ENCODE assay signal across 14 cellular contexts in genomic region chr20:10922941-10923340, GRCh38.
DNase-seq lines count a peak whose midpoint lies in the region; ATAC-seq and TF ChIP-seq lines count a peak whose summit lies in the region.
"Had no signal": no experiment of that assay in that cellular context is flagged by ENCODE, and none has a peak within 500 bp of the region (broad histone marks: within the 10 kb centered on the region; RNA-seq: fewer than 3 reads in every experiment).

No MANE protein-coding gene starts in this region.

- no peak overlapping the region for H3K4me3 ChIP-seq in psoas muscle
- H3K4me3 ChIP-seq in BE2C (ENCODE audit: low read depth, low read length) = no peak overlapping the region
- H3K4me3 ChIP-seq: gastroesophageal sphincter had no signal

- H3K36me3 ChIP-seq in psoas muscle (ENCODE audit: insufficient read depth in 1 of 2, low read depth in 1 of 2) (no peaks in the 10 kb centered on the region), BE2C (no peaks in the 10 kb centered on the region)
- H3K36me3 ChIP-seq: gastroesophageal sphincter had no signal

- no peak overlapping the region for H3K4me3 Mint-ChIP-seq in nephron progenitor cell
- H3K4me3 Mint-ChIP-seq: activated naive CD8-positive, alpha-beta T cell had no signal

- H3K27me3 ChIP-seq in psoas muscle (ENCODE audit: insufficient read depth in 3 of 3, low read length in 2 of 3) (no peaks in the 10 kb centered on the region), BE2C (no peaks in the 10 kb centered on the region)
- H3K27me3 ChIP-seq: gastroesophageal sphincter had no signal

- no peak overlapping the region for H3K27ac ChIP-seq in psoas muscle
- H3K27ac ChIP-seq: gastroesophageal sphincter had no signal

- 62 to 66% (median 65%) methylated on average over 6 of the region's 6 CpGs for WGBS in psoas muscle, 3 donors

- no peak for ATAC-seq in psoas muscle
- ATAC-seq: gastroesophageal sphincter had no signal

- H3K9me3 ChIP-seq in psoas muscle (no peaks in the 10 kb centered on the region), BE2C (no peaks in the 10 kb centered on the region)
- H3K9me3 ChIP-seq: gastroesophageal sphincter had no signal

- TF ChIP-seq CTCF in nephron progenitor cell (IDR thresholded peaks at IDR 0.05) = no peak
- no peak for TF ChIP-seq CTCF in psoas muscle (IDR thresholded peaks at IDR 0.05)
- no peak for TF ChIP-seq CTCF in BE2C (IDR thresholded peaks at IDR 0.05; ENCODE audit: low read depth, low read length)

- H3K4me1 ChIP-seq in psoas muscle (no peaks in the 10 kb centered on the region), BE2C (no peaks in the 10 kb centered on the region)

- no peaks in the 10 kb centered on the region for H3K36me3 Mint-ChIP-seq in nephron progenitor cell (ENCODE audit: low read depth)
- H3K36me3 Mint-ChIP-seq: activated naive CD8-positive, alpha-beta T cell had no signal

- DNase-seq in AG20443 (ENCODE audit: low spot score) = peak; percentile 47
- DNase-seq in NCI-H226 = peak; percentile 9
- peak; percentile 89 for DNase-seq in dedifferentiated amniotic fluid mesenchymal stem cell (ENCODE audit: extremely low spot score)
- no peak for DNase-seq in nephron progenitor cell
- DNase-seq in psoas muscle = no peak
- DNase-seq in NCI-H345 treated with DMSO at 0.1 percent for 48 hours (lab: John Stamatoyannopoulos, UW; ENCODE audit: unreplicated experiment) = no peak
- no peak for DNase-seq in effector CD8-positive, alpha-beta T cell (lab: John Stamatoyannopoulos, UW)
- DNase-seq in BE2C = no peak
- DNase-seq: activated CD4-positive, alpha-beta T cell treated with anti-CD3 and anti-CD28 coated beads, Interleukin-2, amount 50 U/mL, for 1 hour; COR-L47; H7; SHP77 had no signal

- H3K27ac Mint-ChIP-seq in nephron progenitor cell = peak overlapping the region; percentile 73
- H3K27ac Mint-ChIP-seq: activated naive CD8-positive, alpha-beta T cell had no signal

- H3K4me1 Mint-ChIP-seq in nephron progenitor cell = peaks cover 15% of the 10 kb centered on the region

- H3K27me3 Mint-ChIP-seq in nephron progenitor cell (ENCODE audit: low read depth, poor library complexity) = no peaks in the 10 kb centered on the region
- H3K27me3 Mint-ChIP-seq: activated naive CD8-positive, alpha-beta T cell had no signal

- intact Hi-C loops in psoas muscle (cut with DNase I) = no loop called here

- H3K9me3 Mint-ChIP-seq in nephron progenitor cell = no peaks in the 10 kb centered on the region

Comparison
In these comparisons a context has a peak if more than half of its experiments do, and no peak if none do; other contexts are left out.
1. DNase-seq: peak in AG20443 (single experiment), NCI-H226 (single experiment) and dedifferentiated amniotic fluid mesenchymal stem cell (single experiment); none in nephron progenitor cell (single experiment), psoas muscle (0 of 2), NCI-H345 treated with DMSO at 0.1 percent for 48 hours (single experiment), effector CD8-positive, alpha-beta T cell (single experiment) and BE2C (single experiment).